Comparison of ENCODE assay signal across 11 cellular contexts in genomic region chr14:72519543-72519942, GRCh38.
DNase-seq lines count a peak whose midpoint lies in the region; ATAC-seq and TF ChIP-seq lines count a peak whose summit lies in the region.
"Had no signal": no experiment of that assay in that cellular context is flagged by ENCODE, and none has a peak within 500 bp of the region (broad histone marks: within the 10 kb centered on the region; RNA-seq: fewer than 3 reads in every experiment).

No MANE protein-coding gene starts in this region.

- H3K4me1 Mint-ChIP-seq in immature natural killer cell, result peaks cover 73 to 83% of the 10 kb centered on the region in 2 donors

- H3K9me3 Mint-ChIP-seq in immature natural killer cell, result peaks cover 0 to 5% (median 0%) of the 10 kb centered on the region in 6 donors

- H3K27ac Mint-ChIP-seq in immature natural killer cell, result peak overlapping the region in 3 of 6 donors; percentile 78 to 89 (median 88)

- H3K27ac ChIP-seq in KOPT-K1 (ENCODE audit: low read depth, low read length, poor library complexity, severe bottlenecking) (peak overlapping the region; percentile 67), adrenal gland (no peak overlapping the region), lower lobe of right lung (no peak overlapping the region)
- H3K27ac ChIP-seq: uterus had no signal

- peak overlapping the region; percentile 23 to 85 (median 77) for H3K4me3 Mint-ChIP-seq in immature natural killer cell

- intact Hi-C loops in adrenal gland (cut with DNase I), result loop anchor here (5.0 kb wide), 2 partner anchors 383 to 428 kb away; no protein-coding TSS in a partner anchor
- intact Hi-C loops in lower lobe of right lung (cut with DNase I), result loop anchor here (5.0 kb wide), 2 partner anchors 388 to 428 kb away; no protein-coding TSS in a partner anchor

- no peak for TF ChIP-seq CTCF in adrenal gland (IDR thresholded peaks at IDR 0.05)
- TF ChIP-seq CTCF in lower lobe of right lung (IDR thresholded peaks at IDR 0.05), result no peak

- H3K36me3 Mint-ChIP-seq in immature natural killer cell, result peaks cover 0 to 4% (median 3%) of the 10 kb centered on the region in 3 donors

- no peaks in the 10 kb centered on the region for H3K27me3 ChIP-seq in adrenal gland
- no peaks in the 10 kb centered on the region for H3K27me3 ChIP-seq in lower lobe of right lung (ENCODE audit: low read depth)
- H3K27me3 ChIP-seq: uterus had no signal

- no peak for TF ChIP-seq POLR2A in adrenal gland (IDR thresholded peaks at IDR 0.05)

- whole genome bisulfite sequencing in adrenal gland, 4 donors, result 76 to 84% (median 81%) methylated on average over 4 of the region's 4 CpGs

- H3K4me1 ChIP-seq in adrenal gland (replicated peaks in 1 of 2) (peaks cover 0 to 4% of the 10 kb centered on the region in 2 donors), lower lobe of right lung (peaks cover 33% of the 10 kb centered on the region)
- H3K4me1 ChIP-seq: uterus had no signal

- H3K9me3 ChIP-seq in KOPT-K1 (ENCODE audit: insufficient read depth, low read length, poor library complexity, severe bottlenecking) (no peaks in the 10 kb centered on the region), adrenal gland (replicated peaks in 1 of 3) (peaks cover 0 to 3% (median 0%) of the 10 kb centered on the region in 3 donors), lower lobe of right lung (no peaks in the 10 kb centered on the region)
- H3K9me3 ChIP-seq: uterus had no signal

- H3K4me3 ChIP-seq in adrenal gland (no peak overlapping the region), lower lobe of right lung (no peak overlapping the region)
- H3K4me3 ChIP-seq: uterus had no signal

- peaks cover 5 to 11% (median 5%) of the 10 kb centered on the region in 3 donors for H3K27me3 Mint-ChIP-seq in immature natural killer cell (ENCODE audit: low read depth in 3 of 3)

- H3K36me3 ChIP-seq in KOPT-K1 (ENCODE audit: insufficient read depth, low read length) (no peaks in the 10 kb centered on the region), adrenal gland (replicated peaks in 1 of 2) (no peaks in the 10 kb centered on the region), lower lobe of right lung (no peaks in the 10 kb centered on the region)
- H3K36me3 ChIP-seq: uterus had no signal

- ATAC-seq in GM18520 (IDR thresholded peaks at IDR 0.05; ENCODE audit: unreplicated experiment) (peak; percentile 19), GM21786 (IDR thresholded peaks at IDR 0.05; ENCODE audit: unreplicated experiment) (peak; percentile 6), lower lobe of right lung (no peak)

- DNase-seq in immature natural killer cell (peak in 1 of 3 donors; percentile 22), 8988T (no peak), adrenal gland (no peak), epidermal melanocyte (ENCODE audit: insufficient read length, low spot score) (no peak), lower lobe of right lung (no peak)
- DNase-seq: midbrain, NCI-H1417 treated with DMSO at 0.1 percent for 48 hours, uterus had no signal

Comparison
In these comparisons a context has a peak if more than half of its experiments do, and no peak if none do; other contexts are left out.
1. ATAC-seq: peak in GM18520 (single experiment) and GM21786 (single experiment); none in lower lobe of right lung (0 of 2).